ENCODE assay signal across 14 cellular contexts in genomic region chr14:90406384-90406798, GRCh38. TPM values are rescaled to one million over a fixed set of nuclear protein-coding genes. Genes with fewer than 3 reads are reported as not detected.
DNase-seq lines count a peak whose midpoint lies in the region; ATAC-seq, FAIRE-seq and TF ChIP-seq lines count a peak whose summit lies in the region.
"Had no signal": no experiment of that assay in that cellular context is flagged by ENCODE, and none has a peak within 500 bp of the region (broad histone marks: within the 10 kb centered on the region; RNA-seq: fewer than 3 reads in every experiment).

No MANE protein-coding gene starts in this region.

- H4K8ac ChIP-seq in neuronal stem cell (ENCODE audit: low read depth, low read length): no peak overlapping the region

- TF ChIP-seq CTCF in glutamatergic neuron (IDR thresholded peaks at IDR 0.05; ENCODE audit: partially characterized antibody, unreplicated experiment): no peak

- peaks cover 32 to 62% of the 10 kb centered on the region in 2 donors for H3K36me3 ChIP-seq in neuronal stem cell (replicated peaks in 1 of 2; ENCODE audit: control insufficient read depth in 2 of 2, insufficient read depth in 2 of 2, low read length in 2 of 2)

- H2BK120ac ChIP-seq in neuronal stem cell (ENCODE audit: low read depth, low read length): no peak overlapping the region

- H3K4ac ChIP-seq in neuronal stem cell (ENCODE audit: low read length): no peak overlapping the region

- no peak overlapping the region for H3K23ac ChIP-seq in neuronal stem cell (ENCODE audit: low read depth, low read length, poor library complexity)

- CTCF ChIA-PET in activated CD4-positive, alpha-beta T cell treated with anti-CD3 and anti-CD28 coated beads, Interleukin-2, amount 10 ng/mL, durations not matched to agents 7 days and 5 days (lab: Charles Lee): no interaction called here

- H3K4me3 Mint-ChIP-seq in activated CD4-positive, alpha-beta T cell treated with anti-CD3 and anti-CD28 coated beads, Interleukin-2, amount 10 ng/mL, durations not matched to agents 7 days and 5 days: no peak overlapping the region
- H3K4me3 Mint-ChIP-seq in T-helper 17 cell: peak overlapping the region; percentile 72
- H3K4me3 Mint-ChIP-seq in glutamatergic neuron (ENCODE audit: unreplicated experiment): no peak overlapping the region
- no peak overlapping the region for H3K4me3 Mint-ChIP-seq in stimulated activated naive B cell treated with anti-CD40 and anti-IgM and Interleukin-4, amounts not matched to agents 10 μg/mL and 1 μg/mL and 100 μg/mL, for 72 hours

- no peak for FAIRE-seq in urothelium cell line (lab: Jason Lieb, UNC)
- FAIRE-seq: pancreas had no signal

- no peaks in the 10 kb centered on the region for H3K9me3 ChIP-seq in T-helper 17 cell (ENCODE audit: control insufficient read depth, low read length, poor library complexity, severe bottlenecking)
- no peaks in the 10 kb centered on the region for H3K9me3 ChIP-seq in neuronal stem cell (replicated peaks in 1 of 2; ENCODE audit: control insufficient read depth in 2 of 2, insufficient read depth in 1 of 2, low read depth in 1 of 2, low read length in 2 of 2)
- H3K9me3 ChIP-seq: pancreas had no signal

- no peaks in the 10 kb centered on the region for H3K9me3 Mint-ChIP-seq in activated CD4-positive, alpha-beta T cell treated with anti-CD3 and anti-CD28 coated beads, Interleukin-2, amount 10 ng/mL, durations not matched to agents 7 days and 5 days
- no peaks in the 10 kb centered on the region for H3K9me3 Mint-ChIP-seq in glutamatergic neuron (ENCODE audit: unreplicated experiment)
- H3K9me3 Mint-ChIP-seq in stimulated activated naive B cell treated with anti-CD40 and anti-IgM and Interleukin-4, amounts not matched to agents 10 μg/mL and 1 μg/mL and 100 μg/mL, for 72 hours: no peaks in the 10 kb centered on the region

- no peaks in the 10 kb centered on the region for H3K27me3 Mint-ChIP-seq in activated CD4-positive, alpha-beta T cell treated with anti-CD3 and anti-CD28 coated beads, Interleukin-2, amount 10 ng/mL, durations not matched to agents 7 days and 5 days
- H3K27me3 Mint-ChIP-seq in T-helper 17 cell (no peaks in the 10 kb centered on the region), glutamatergic neuron (ENCODE audit: unreplicated experiment) (no peaks in the 10 kb centered on the region)
- no peaks in the 10 kb centered on the region for H3K27me3 Mint-ChIP-seq in stimulated activated naive B cell treated with anti-CD40 and anti-IgM and Interleukin-4, amounts not matched to agents 10 μg/mL and 1 μg/mL and 100 μg/mL, for 72 hours

- peaks cover 61% of the 10 kb centered on the region for H3K36me3 Mint-ChIP-seq in activated CD4-positive, alpha-beta T cell treated with anti-CD3 and anti-CD28 coated beads, Interleukin-2, amount 10 ng/mL, durations not matched to agents 7 days and 5 days (ENCODE audit: low read depth)
- H3K36me3 Mint-ChIP-seq in T-helper 17 cell (ENCODE audit: low read depth) (peaks cover 12% of the 10 kb centered on the region), glutamatergic neuron (ENCODE audit: unreplicated experiment) (peaks cover 11% of the 10 kb centered on the region)
- peaks cover 45 to 59% of the 10 kb centered on the region in 2 donors for H3K36me3 Mint-ChIP-seq in stimulated activated naive B cell treated with anti-CD40 and anti-IgM and Interleukin-4, amounts not matched to agents 10 μg/mL and 1 μg/mL and 100 μg/mL, for 72 hours

- no peak overlapping the region for H3K18ac ChIP-seq in neuronal stem cell (ENCODE audit: low read length)

- H2BK15ac ChIP-seq in neuronal stem cell (ENCODE audit: low read length): no peak overlapping the region

- H3K4me1 ChIP-seq in neuronal stem cell (ENCODE audit: control insufficient read depth in 2 of 2, insufficient read depth in 1 of 2, low read depth in 1 of 2, low read length in 2 of 2): peaks cover 5 to 7% of the 10 kb centered on the region in 2 donors
- H3K4me1 ChIP-seq: pancreas had no signal

- no peak overlapping the region for H3K4me3 ChIP-seq in neuronal stem cell (ENCODE audit: low read length in 2 of 2)
- H3K4me3 ChIP-seq: pancreas had no signal

- H2AFZ ChIP-seq in neuronal stem cell (ENCODE audit: low read length): no peak overlapping the region

- no CpG with 5 or more reads among the region's 3 CpGs for WGBS in neuronal stem cell (ENCODE audit: extremely low coverage in 2 of 2, insufficient read length in 2 of 2, insufficient replicate concordance in 1 of 2), 2 donors

- peak; percentile 26 for ATAC-seq in T-helper 17 cell
- ATAC-seq in stimulated activated naive B cell treated with anti-CD40 and anti-IgM and Interleukin-4, amounts not matched to agents 10 μg/mL and 1 μg/mL and 100 μg/mL, for 72 hours (replicated peaks): no peak
- no peak for ATAC-seq in GM19397 (IDR thresholded peaks at IDR 0.05; ENCODE audit: unreplicated experiment)
- ATAC-seq: pancreas, PC-3 had no signal

- no peak overlapping the region for H4K91ac ChIP-seq in neuronal stem cell (ENCODE audit: low read depth, low read length, poor library complexity)

- H3K27ac ChIP-seq in neuronal stem cell (replicated peaks; ENCODE audit: low read length): no peak overlapping the region
- H3K27ac ChIP-seq: pancreas had no signal

- H3K9ac ChIP-seq in neuronal stem cell (ENCODE audit: low read depth, low read length, poor library complexity): no peak overlapping the region

- POLR2A ChIA-PET in activated CD4-positive, alpha-beta T cell treated with anti-CD3 and anti-CD28 coated beads, Interleukin-2, amount 10 ng/mL, durations not matched to agents 7 days and 5 days (lab: Charles Lee): no interaction called here

- H2AK5ac ChIP-seq in neuronal stem cell (ENCODE audit: low read depth, low read length): no peak overlapping the region

- peak overlapping the region; percentile 15 for H3K27ac Mint-ChIP-seq in activated CD4-positive, alpha-beta T cell treated with anti-CD3 and anti-CD28 coated beads, Interleukin-2, amount 10 ng/mL, durations not matched to agents 7 days and 5 days
- H3K27ac Mint-ChIP-seq in T-helper 17 cell (peak overlapping the region; percentile 96), glutamatergic neuron (ENCODE audit: unreplicated experiment) (peak overlapping the region; percentile 56)
- peak overlapping the region; percentile 75 for H3K27ac Mint-ChIP-seq in stimulated activated naive B cell treated with anti-CD40 and anti-IgM and Interleukin-4, amounts not matched to agents 10 μg/mL and 1 μg/mL and 100 μg/mL, for 72 hours

- H3K79me1 ChIP-seq in neuronal stem cell (ENCODE audit: low read depth, low read length): peaks cover 2% of the 10 kb centered on the region

- peaks cover 50% of the 10 kb centered on the region for H3K4me1 Mint-ChIP-seq in activated CD4-positive, alpha-beta T cell treated with anti-CD3 and anti-CD28 coated beads, Interleukin-2, amount 10 ng/mL, durations not matched to agents 7 days and 5 days
- H3K4me1 Mint-ChIP-seq in T-helper 17 cell (peaks cover 42% of the 10 kb centered on the region), glutamatergic neuron (ENCODE audit: low read depth, unreplicated experiment) (peaks cover 13% of the 10 kb centered on the region)
- H3K4me1 Mint-ChIP-seq in stimulated activated naive B cell treated with anti-CD40 and anti-IgM and Interleukin-4, amounts not matched to agents 10 μg/mL and 1 μg/mL and 100 μg/mL, for 72 hours: peaks cover 6 to 36% of the 10 kb centered on the region in 2 donors

- no peaks in the 10 kb centered on the region for H3K27me3 ChIP-seq in neuronal stem cell (ENCODE audit: control insufficient read depth in 3 of 3, insufficient read depth in 3 of 3, low read depth in 1 of 3, low read length in 3 of 3)
- H3K27me3 ChIP-seq: pancreas had no signal

- no peak overlapping the region for H3K14ac ChIP-seq in neuronal stem cell (ENCODE audit: low read length)

- no peak overlapping the region for H2BK5ac ChIP-seq in neuronal stem cell (ENCODE audit: low read length)

- H3K4me2 ChIP-seq in neuronal stem cell (ENCODE audit: insufficient read depth, low read length, poor library complexity, severe bottlenecking): no peak overlapping the region

- H2BK12ac ChIP-seq in neuronal stem cell (ENCODE audit: low read length): no peak overlapping the region

- DNase-seq in activated CD4-positive, alpha-beta T cell treated with anti-CD3 and anti-CD28 coated beads, Interleukin-2, amount 10 ng/mL, durations not matched to agents 7 days and 5 days: no peak
- DNase-seq in activated CD4-positive, alpha-beta T cell treated with anti-CD3 and anti-CD28 coated beads for 4 hours: no peak
- DNase-seq in T-helper 17 cell: no peak
- DNase-seq in glutamatergic neuron: no peak
- no peak for DNase-seq in stimulated activated naive B cell treated with anti-CD40 and anti-IgM and Interleukin-4, amounts not matched to agents 10 μg/mL and 1 μg/mL and 100 μg/mL, for 72 hours
- no peak for DNase-seq in urothelium cell line (ENCODE audit: low spot score)
- DNase-seq in neuronal stem cell (ENCODE audit: low spot score): no peak
- DNase-seq: GDM1, islet precursor cell, NCI-H1694, pancreas, PC-3, T1000 had no signal

RNA-seq across cellular contexts. Expression of gene CALM1, which starts 9.6 kb away (rescaled TPM):
- 100 to 1,000 TPM; 859 to 914 TPM for total RNA-seq in activated CD4-positive, alpha-beta T cell treated with anti-CD3 and anti-CD28 coated beads, Interleukin-2, amount 10 ng/mL, durations not matched to agents 7 days and 5 days
- total RNA-seq in T-helper 17 cell: 100 to 1,000 TPM; 872 to 886 TPM
- 590 TPM for total RNA-seq in glutamatergic neuron (ENCODE audit: unreplicated experiment)
- polyA plus RNA-seq in neuronal stem cell (2013, experiment 1 of 2): 396 TPM
- polyA plus RNA-seq in neuronal stem cell (2013, experiment 2 of 2): 424 TPM

Comparison
In these comparisons a context has a peak if more than half of its experiments do, and no peak if none do; other contexts are left out.
1. H3K27ac Mint-ChIP-seq: peak in every context shown above with its lines; median percentile 96 in T-helper 17 cell; 75 in stimulated activated naive B cell treated with anti-CD40 and anti-IgM and Interleukin-4, amounts not matched to agents 10 μg/mL and 1 μg/mL and 100 μg/mL, for 72 hours; 56 in glutamatergic neuron; 15 in activated CD4-positive, alpha-beta T cell treated with anti-CD3 and anti-CD28 coated beads, Interleukin-2, amount 10 ng/mL, durations not matched to agents 7 days and 5 days.